Comparison of ENCODE assay signal across 9 cellular contexts in genomic region chr6:11427827-11428245, GRCh38.
DNase-seq lines count a peak whose midpoint lies in the region; ATAC-seq and TF ChIP-seq lines count a peak whose summit lies in the region.
"Had no signal": no experiment of that assay in that cellular context is flagged by ENCODE, and none has a peak within 500 bp of the region (broad histone marks: within the 10 kb centered on the region; RNA-seq: fewer than 3 reads in every experiment).

No MANE protein-coding gene starts in this region.

- no peak for TF ChIP-seq CTCF in heart left ventricle (IDR thresholded peaks at IDR 0.05)
- TF ChIP-seq CTCF in ascending aorta (IDR thresholded peaks at IDR 0.05): no peak
- no peak for TF ChIP-seq CTCF in lung (IDR thresholded peaks at IDR 0.05; ENCODE audit: control extremely low read depth, extremely low read depth)
- no peak for TF ChIP-seq CTCF in upper lobe of right lung (IDR thresholded peaks at IDR 0.05)

- 62 to 72% (median 66%) methylated on average over 7 of the region's 7 CpGs for WGBS in heart left ventricle, 4 donors
- WGBS in lung, 2 donors: 54 to 80% methylated on average over 7 of the region's 7 CpGs

- H3K36me3 ChIP-seq in heart left ventricle (no peaks in the 10 kb centered on the region), ascending aorta (no peaks in the 10 kb centered on the region), lung (ENCODE audit: control insufficient read depth in 2 of 2, insufficient read depth in 2 of 2, low read length in 2 of 2) (no peaks in the 10 kb centered on the region), upper lobe of right lung (no peaks in the 10 kb centered on the region)

- H3K4me3 ChIP-seq in heart left ventricle (no peak overlapping the region), ascending aorta (no peak overlapping the region), lung (no peak overlapping the region), upper lobe of right lung (no peak overlapping the region)

- no peaks in the 10 kb centered on the region for H3K27me3 ChIP-seq in heart left ventricle
- no peaks in the 10 kb centered on the region for H3K27me3 ChIP-seq in ascending aorta
- H3K27me3 ChIP-seq in lung (ENCODE audit: control insufficient read depth, insufficient read depth): no peaks in the 10 kb centered on the region
- no peaks in the 10 kb centered on the region for H3K27me3 ChIP-seq in upper lobe of right lung

- TF ChIP-seq POLR2A in heart left ventricle (IDR thresholded peaks at IDR 0.05): no peak

- H3K4me1 ChIP-seq in heart left ventricle: peaks cover 0 to 49% (median 25%) of the 10 kb centered on the region in 12 donors
- peaks cover 20 to 64% of the 10 kb centered on the region in 2 donors for H3K4me1 ChIP-seq in ascending aorta
- H3K4me1 ChIP-seq in lung (ENCODE audit: control insufficient read depth in 2 of 2, insufficient read depth in 2 of 2, low read length in 2 of 2): peaks cover 5 to 33% of the 10 kb centered on the region in 2 donors
- peaks cover 75% of the 10 kb centered on the region for H3K4me1 ChIP-seq in upper lobe of right lung

- ATAC-seq in heart left ventricle: peak in 3 of 4 donors; percentile 13 to 57 (median 32)
- ATAC-seq in left ventricle myocardium superior: no peak
- ATAC-seq in lung (ENCODE audit: insufficient read depth, low FRiP score): no peak
- peak; percentile 67 for ATAC-seq in upper lobe of right lung
- no peak for ATAC-seq in HG02885 (IDR thresholded peaks at IDR 0.05; ENCODE audit: poor library complexity, unreplicated experiment)

- intact Hi-C loops in heart left ventricle (cut with DNase I) (loop anchor here in 2 of 10 donors (5.0 kb wide), 2 partner anchors 61 to 71 kb away; no protein-coding TSS in a partner anchor), left ventricle myocardium superior (cut with micrococcal nuclease) (no loop called here), ascending aorta (cut with DNase I) (no loop called here), upper lobe of right lung (cut with DNase I) (no loop called here)

- no peak for DNase-seq in heart left ventricle
- no peak for DNase-seq in left ventricle myocardium superior
- DNase-seq in ascending aorta (ENCODE audit: low spot score in 2 of 2): no peak
- no peak for DNase-seq in lung (ENCODE audit: low spot score)
- DNase-seq in upper lobe of right lung: no peak
- DNase-seq in NCI-H128 (lab: John Stamatoyannopoulos, UW; ENCODE audit: unreplicated experiment): no peak
- DNase-seq in NCI-H69 (lab: John Stamatoyannopoulos, UW): no peak
- DNase-seq: activated CD4-positive, alpha-beta T cell treated with anti-CD3 and anti-CD28 coated beads, Interleukin-2, amount 50 U/mL, for 48 hours had no signal

- H3K27ac ChIP-seq in heart left ventricle: peak overlapping the region in 11 of 12 donors; percentile 6 to 66 (median 54)
- H3K27ac ChIP-seq in ascending aorta: peak overlapping the region; percentile 17 to 43
- peak overlapping the region; percentile 41 to 87 for H3K27ac ChIP-seq in lung (ENCODE audit: low read depth in 1 of 2, low read length in 1 of 2)
- H3K27ac ChIP-seq in upper lobe of right lung: peak overlapping the region; percentile 78

- H3K9me3 ChIP-seq in heart left ventricle: no peaks in the 10 kb centered on the region
- H3K9me3 ChIP-seq in ascending aorta: no peaks in the 10 kb centered on the region
- H3K9me3 ChIP-seq in lung (ENCODE audit: control insufficient read depth in 2 of 2, insufficient read depth in 1 of 2, low read length in 1 of 2): no peaks in the 10 kb centered on the region
- no peaks in the 10 kb centered on the region for H3K9me3 ChIP-seq in upper lobe of right lung

Comparison
In these comparisons a context has a peak if more than half of its experiments do, and no peak if none do; other contexts are left out.
1. ATAC-seq: peak in heart left ventricle (3 of 4) and upper lobe of right lung (single experiment); none in left ventricle myocardium superior (single experiment), lung (single experiment) and HG02885 (single experiment).
2. Peak in every context shown above with its lines, with median percentiles within 50 percentile points of each other: H3K27ac ChIP-seq.